1 cellular context compared by ENCODE assay signal in genomic region chr1:111639602-111640198, GRCh38.
TF ChIP-seq lines count a peak whose summit lies in the region.

No MANE protein-coding gene starts in this region.

TF ChIP-seq in HepG2, 621 proteins besides CTCF, POLR2A, EP300 and RAD21 (continued from another document and continues in another):
- TF ChIP-seq ZNF460 (CRISPR knock-in tag; IDR thresholded peaks at IDR 0.05; ENCODE audit: borderline replicate concordance), result no peak
- peak; percentile 61 for TF ChIP-seq TBX2 (CRISPR knock-in tag; IDR thresholded peaks at IDR 0.05; ENCODE audit: borderline replicate concordance)
- peak; percentile 56; the same call in 1 of the 2 replicates for TF ChIP-seq ISL2 (CRISPR knock-in tag; IDR thresholded peaks at IDR 0.05)
- TF ChIP-seq HDAC2 (CRISPR knock-in tag; IDR thresholded peaks at IDR 0.05), result 0 out of 2 replicates have a peak, but pooled peaks have one; percentile 15
- no peak for TF ChIP-seq SOX13 (IDR thresholded peaks at IDR 0.05)
- peak in 1 of 2 experiments; percentile 80; a peak in 2 of 4 replicates for TF ChIP-seq SOX13 (CRISPR knock-in tag; conservative IDR thresholded peaks at IDR 0.05 in 1 of 2, IDR thresholded peaks at IDR 0.05 in 1 of 2)
- peak; percentile 54; the same call in 1 of the 2 replicates for TF ChIP-seq ZNF652 (CRISPR knock-in tag; IDR thresholded peaks at IDR 0.05; ENCODE audit: borderline replicate concordance, low read depth)
- no peak for TF ChIP-seq TFAP4 (IDR thresholded peaks at IDR 0.05; ENCODE audit: borderline replicate concordance, low read depth)
- TF ChIP-seq ZNF770 (CRISPR knock-in tag; IDR thresholded peaks at IDR 0.05), result no peak
- TF ChIP-seq AHDC1 (CRISPR knock-in tag; IDR thresholded peaks at IDR 0.05; ENCODE audit: borderline replicate concordance), result peak; percentile 34; the same call in 1 of the 2 replicates
- no peak for TF ChIP-seq NBN (conservative IDR thresholded peaks at IDR 0.05)
- TF ChIP-seq MIXL1 (CRISPR knock-in tag; IDR thresholded peaks at IDR 0.05), result peak; percentile 57; the same call in 1 of the 2 replicates
- no peak for TF ChIP-seq ZNF317 (CRISPR knock-in tag; IDR thresholded peaks at IDR 0.05)
- no peak for TF ChIP-seq HNF1B (CRISPR knock-in tag; IDR thresholded peaks at IDR 0.05)
- TF ChIP-seq ZNF318 (CRISPR knock-in tag; IDR thresholded peaks at IDR 0.05), result no peak
- peak; percentile 78 for TF ChIP-seq FOXP4 (CRISPR knock-in tag; IDR thresholded peaks at IDR 0.05)
- peak; percentile 11; the same call in 1 of the 2 replicates for TF ChIP-seq RXRB (CRISPR knock-in tag; IDR thresholded peaks at IDR 0.05; ENCODE audit: borderline replicate concordance)
- no peak for TF ChIP-seq BRCA1 (CRISPR knock-in tag; IDR thresholded peaks at IDR 0.05)
- 0 out of 2 replicates have a peak, but pooled peaks have one; percentile 25 for TF ChIP-seq NFIC (IDR thresholded peaks at IDR 0.05; ENCODE audit: low read length)
- no peak for TF ChIP-seq ZNF501 (CRISPR knock-in tag; IDR thresholded peaks at IDR 0.05)
- TF ChIP-seq ZNF512B (CRISPR knock-in tag; IDR thresholded peaks at IDR 0.05; ENCODE audit: borderline replicate concordance), result no peak
- no peak for TF ChIP-seq HHEX (CRISPR knock-in tag; IDR thresholded peaks at IDR 0.05)
- peak; percentile 15; the same call in 1 of the 2 replicates for TF ChIP-seq BCL6 (CRISPR knock-in tag; IDR thresholded peaks at IDR 0.05)
- TF ChIP-seq ATF4 (CRISPR knock-in tag; IDR thresholded peaks at IDR 0.05), result no peak
